Comparison of ENCODE assay signal across 8 cellular contexts in the genomic region with DNA sequence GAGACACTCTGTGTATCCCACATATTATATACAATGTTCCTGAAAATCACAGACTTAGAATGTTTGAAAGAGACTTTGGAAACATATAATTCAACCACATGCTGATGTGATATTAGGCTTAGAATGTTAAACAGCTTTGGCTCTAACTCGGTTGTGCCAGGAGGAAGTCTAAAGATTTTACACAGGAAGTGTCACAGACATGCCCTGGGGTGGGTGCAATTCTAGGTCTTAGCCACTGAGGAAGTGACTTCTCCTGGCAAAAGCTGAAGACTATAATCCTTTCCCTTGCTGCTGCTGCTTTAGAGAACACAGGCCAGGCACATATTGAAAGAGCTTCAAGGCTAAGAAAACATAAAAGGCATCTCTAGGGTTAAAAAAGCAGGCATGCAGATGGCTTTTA. TPM values are rescaled to one million over a fixed set of nuclear protein-coding genes. Genes with fewer than 3 reads are reported as not detected.
DNase-seq lines count a peak whose midpoint lies in the region; ATAC-seq, FAIRE-seq and TF ChIP-seq lines count a peak whose summit lies in the region.

No MANE protein-coding gene starts in this region.

- H3K36me3 ChIP-seq in CD8-positive, alpha-beta memory T cell (ENCODE audit: insufficient read depth, low read length) = no peaks in the 10 kb centered on the region
- H3K36me3 ChIP-seq in HepG2 (replicated peaks in 1 of 2; ENCODE audit: control insufficient read depth in 1 of 2, insufficient read depth in 2 of 2, low read length in 2 of 2) = no peaks in the 10 kb centered on the region

- no peak overlapping the region for H3K27ac ChIP-seq in CD8-positive, alpha-beta memory T cell (ENCODE audit: low read depth, low read length)
- H3K27ac ChIP-seq in HepG2 (ENCODE audit: extremely low read length, insufficient read depth, low read length) (no peak overlapping the region), RWPE1 (no peak overlapping the region)

- peaks cover 40 to 54% (median 45%) of the 10 kb centered on the region in 3 donors for H3K4me1 Mint-ChIP-seq in CD8-positive, alpha-beta memory T cell
- peaks cover 35% of the 10 kb centered on the region for H3K4me1 Mint-ChIP-seq in activated CD4-positive, alpha-beta T cell treated with anti-CD3 and anti-CD28 coated beads, Interleukin-2, amount 10 ng/mL, durations not matched to agents 7 days and 5 days

- H3K27me3 Mint-ChIP-seq in CD8-positive, alpha-beta memory T cell = no peaks in the 10 kb centered on the region
- no peaks in the 10 kb centered on the region for H3K27me3 Mint-ChIP-seq in activated CD4-positive, alpha-beta T cell treated with anti-CD3 and anti-CD28 coated beads, Interleukin-2, amount 10 ng/mL, durations not matched to agents 7 days and 5 days

- H3K4me1 ChIP-seq in CD8-positive, alpha-beta memory T cell (ENCODE audit: insufficient read depth, low read length) = peaks cover 26% of the 10 kb centered on the region
- peaks cover 41% of the 10 kb centered on the region for H3K4me1 ChIP-seq in HepG2 (ENCODE audit: insufficient read depth, low read length)

- DNase-seq in CD8-positive, alpha-beta memory T cell = peak; percentile 20 to 62 (median 34)
- DNase-seq in KBM-7 (peak; percentile 55), left colon (peak in 1 of 2 donors; percentile 17), NCI-H1417 treated with DMSO at 0.1 percent for 48 hours (lab: John Stamatoyannopoulos, UW) (no peak), HepG2 (ENCODE audit: low spot score) (no peak), GF-D8 (lab: John Stamatoyannopoulos, UW) (no peak), RWPE1 (ENCODE audit: low spot score) (no peak)
- DNase-seq in activated CD4-positive, alpha-beta T cell treated with anti-CD3 and anti-CD28 coated beads, Interleukin-2, amount 10 ng/mL, durations not matched to agents 7 days and 5 days = peak; percentile 56

- H3K9me3 ChIP-seq in CD8-positive, alpha-beta memory T cell (ENCODE audit: low read length) = no peaks in the 10 kb centered on the region
- no peaks in the 10 kb centered on the region for H3K9me3 ChIP-seq in HepG2 (ENCODE audit: low read length)

- POLR2A ChIA-PET in CD8-positive, alpha-beta memory T cell (lab: Charles Lee) = interaction anchor here (0.6 to 1.3 kb wide), 3 partner anchors 77 to 429 kb away, joined by 4 to 6 read pairs (median 4); no protein-coding TSS in a partner anchor
- POLR2A ChIA-PET in activated CD4-positive, alpha-beta T cell treated with anti-CD3 and anti-CD28 coated beads, Interleukin-2, amount 10 ng/mL, durations not matched to agents 7 days and 5 days (lab: Charles Lee) = no interaction called here
- POLR2A ChIA-PET in HepG2 (lab: Yijun Ruan, JAX) (interaction anchor here (1.1 kb wide), 1 partner anchor 77 kb away, joined by 3 read pairs; no protein-coding TSS in a partner anchor), RWPE1 (lab: Yijun Ruan, JAX; ENCODE audit: low non-redundant PET) (no interaction called here)

- TF ChIP-seq CTCF in HepG2 (CRISPR knock-in tag; IDR thresholded peaks at IDR 0.05) = no peak
- TF ChIP-seq CTCF in RWPE1 (conservative IDR thresholded peaks at IDR 0.05; ENCODE audit: low read depth) = no peak

- TF ChIP-seq RAD21 in HepG2 (CRISPR knock-in tag; IDR thresholded peaks at IDR 0.05) = no peak

- H3K27me3 ChIP-seq in CD8-positive, alpha-beta memory T cell (ENCODE audit: insufficient read depth, low read length, poor library complexity, severe bottlenecking) = no peaks in the 10 kb centered on the region
- H3K27me3 ChIP-seq in HepG2 (ENCODE audit: control insufficient read depth in 1 of 2, insufficient read depth in 2 of 2, low read length in 2 of 2) = no peaks in the 10 kb centered on the region

- no peak overlapping the region for H2AFZ ChIP-seq in HepG2 (ENCODE audit: low read length)

- intact Hi-C loops in left colon (cut with DNase I, micrococcal nuclease) = no loop called here
- intact Hi-C loops in HepG2 (cut with micrococcal nuclease; ENCODE audit: unreplicated experiment) = no loop called here

- H3K4me2 ChIP-seq in HepG2 (ENCODE audit: low read depth, low read length) = no peak overlapping the region

- peak overlapping the region in 6 of 7 donors; percentile 15 to 54 (median 42) for H3K4me3 Mint-ChIP-seq in CD8-positive, alpha-beta memory T cell
- H3K4me3 Mint-ChIP-seq in activated CD4-positive, alpha-beta T cell treated with anti-CD3 and anti-CD28 coated beads, Interleukin-2, amount 10 ng/mL, durations not matched to agents 7 days and 5 days = peak overlapping the region; percentile 1

- in situ Hi-C loops in KBM-7 (cut with MboI; ENCODE audit: low pct_unique_long_range_greater_than_20kb, low sequenced_read_pairs) = no loop called here
- in situ Hi-C loops in HepG2 (cut with HindIII; ENCODE audit: extremely low pct_ligation_motif_present, low pct_unique_long_range_greater_than_20kb) = no loop called here

- no peaks in the 10 kb centered on the region for H3K9me3 Mint-ChIP-seq in CD8-positive, alpha-beta memory T cell
- H3K9me3 Mint-ChIP-seq in activated CD4-positive, alpha-beta T cell treated with anti-CD3 and anti-CD28 coated beads, Interleukin-2, amount 10 ng/mL, durations not matched to agents 7 days and 5 days = no peaks in the 10 kb centered on the region

- H3K36me3 Mint-ChIP-seq in CD8-positive, alpha-beta memory T cell = peaks cover 0 to 4% (median 0%) of the 10 kb centered on the region in 3 donors
- peaks cover 6% of the 10 kb centered on the region for H3K36me3 Mint-ChIP-seq in activated CD4-positive, alpha-beta T cell treated with anti-CD3 and anti-CD28 coated beads, Interleukin-2, amount 10 ng/mL, durations not matched to agents 7 days and 5 days (ENCODE audit: low read depth)

- no peak for TF ChIP-seq POLR2A in HepG2 (IDR thresholded peaks at IDR 0.05; ENCODE audit: insufficient read depth in 1 of 2, low read depth in 2 of 2, low read length in 2 of 2)

- no TSS peak for BruUV-seq in HepG2 (replicated peaks; lab: Mats Ljungman, UMichigan)

- WGBS in HepG2 (ENCODE audit: low lambda C conversion rate) = 82% methylated on average over 1 of the region's 1 CpG

- peak overlapping the region; percentile 86 to 98 (median 94) for H3K27ac Mint-ChIP-seq in CD8-positive, alpha-beta memory T cell
- H3K27ac Mint-ChIP-seq in activated CD4-positive, alpha-beta T cell treated with anti-CD3 and anti-CD28 coated beads, Interleukin-2, amount 10 ng/mL, durations not matched to agents 7 days and 5 days = peak overlapping the region; percentile 80

- no peak overlapping the region for H3K4me3 ChIP-seq in CD8-positive, alpha-beta memory T cell (ENCODE audit: low read length)
- H3K4me3 ChIP-seq in HepG2 (replicated peaks in 1 of 3; ENCODE audit: insufficient read depth in 1 of 3, low read depth in 2 of 3, low read length in 3 of 3) = no peak overlapping the region

- CTCF ChIA-PET in CD8-positive, alpha-beta memory T cell (lab: Charles Lee) = interaction anchor here (1.0 to 3.9 kb wide), 3 partner anchors 24 to 111 kb away, joined by 8 to 19 read pairs (median 15); no protein-coding TSS in a partner anchor
- CTCF ChIA-PET in activated CD4-positive, alpha-beta T cell treated with anti-CD3 and anti-CD28 coated beads, Interleukin-2, amount 10 ng/mL, durations not matched to agents 7 days and 5 days (lab: Charles Lee) = interaction anchor here (0.7 to 2.8 kb wide), 11 partner anchors 15 to 111 kb away, joined by 3 to 13 read pairs (median 4); a partner anchor contains a TSS
- CTCF ChIA-PET in HepG2 (lab: Yijun Ruan, JAX; ENCODE audit: low intra/inter-chr PET ratio, low total read pairs) = no interaction called here
- CTCF ChIA-PET in RWPE1 (lab: Yijun Ruan, JAX) = interaction anchor here (0.6 kb wide), 1 partner anchor 144 kb away, joined by 4 read pairs; no protein-coding TSS in a partner anchor

- no peak overlapping the region for H3K9ac ChIP-seq in HepG2 (ENCODE audit: insufficient read depth, low read depth, low read length)

- ATAC-seq in left colon (peak; percentile 59), HepG2 (no peak)

- H3K79me2 ChIP-seq in HepG2 (ENCODE audit: insufficient read depth, low read length) = peaks cover 1% of the 10 kb centered on the region

- H4K20me1 ChIP-seq in HepG2 (ENCODE audit: insufficient read depth, low read length) = no peaks in the 10 kb centered on the region

- TF ChIP-seq EP300 in HepG2 (IDR thresholded peaks at IDR 0.05; ENCODE audit: low read depth in 2 of 2, low read length in 2 of 2) (no peak), HepG2 (CRISPR knock-in tag; IDR thresholded peaks at IDR 0.05; ENCODE audit: borderline replicate concordance) (no peak)

- FAIRE-seq in HepG2 (lab: Jason Lieb, UNC) = no peak

TF ChIP-seq in HepG2, 621 proteins besides CTCF, POLR2A, EP300 and RAD21 (continues in another document):
- TF ChIP-seq ERF (CRISPR knock-in tag; IDR thresholded peaks at IDR 0.05) = no peak
- no peak for TF ChIP-seq ZNF7 (CRISPR knock-in tag; IDR thresholded peaks at IDR 0.05)
- TF ChIP-seq NFYC (CRISPR knock-in tag; IDR thresholded peaks at IDR 0.05) = no peak

RNA-seq across cellular contexts. Expression of a gene that starts 51.0 kb away (rescaled TPM):
- 1,000 to 10,000 TPM; 1,428 to 1,468 TPM for total RNA-seq in CD8-positive, alpha-beta memory T cell
- polyA plus RNA-seq in CD8-positive, alpha-beta memory T cell = 2,256 TPM
- total RNA-seq in activated CD4-positive, alpha-beta T cell treated with anti-CD3 and anti-CD28 coated beads, Interleukin-2, amount 10 ng/mL, durations not matched to agents 7 days and 5 days = 100 to 1,000 TPM; 721 to 748 TPM
- total RNA-seq in left colon (100 to 1,000 TPM; 671 to 694 TPM), HepG2 (2016; rRNA removed; fragmentation: Illumina TruSeq; extraction: Trizol) (2,304 and 2,854 TPM in 2 replicates)
- 2,679 and 3,195 TPM in 2 replicates for total RNA-seq in HepG2 (2016; cell fraction: cytosol; rRNA removed; fragmentation: Illumina TruSeq; extraction: Trizol; ENCODE audit: low read depth)
- 2,274 and 2,770 TPM in 2 replicates for total RNA-seq in HepG2 (2016; cell fraction: insoluble cytoplasmic fraction; rRNA removed; fragmentation: Illumina TruSeq; extraction: Trizol)
- 4,681 and 5,440 TPM in 2 replicates for total RNA-seq in HepG2 (2016; cell fraction: membrane; rRNA removed; fragmentation: Illumina TruSeq; extraction: Trizol)
- total RNA-seq in HepG2 (2016; cell fraction: nucleus; rRNA removed; fragmentation: Illumina TruSeq; extraction: Trizol) = 835 and 930 TPM in 2 replicates
- polyA plus RNA-seq in HepG2 (2011; rRNA removed) = 2,158 and 2,520 TPM in 2 replicates
- polyA plus RNA-seq in HepG2 (2011; cell fraction: cytosol; rRNA removed) = 1,791 and 2,684 TPM in 2 replicates
- polyA plus RNA-seq in HepG2 (2011; cell fraction: nucleus; rRNA removed) = 439 and 543 TPM in 2 replicates
- 3,634 and 4,341 TPM in 2 replicates for polyA plus RNA-seq in HepG2 (2012)
- 2,391 and 2,662 TPM in 2 replicates for polyA plus RNA-seq in HepG2 (2016; cell fraction: cytosol; fragmentation: Illumina TruSeq; extraction: Trizol; ENCODE audit: low read depth)
- polyA plus RNA-seq in HepG2 (2016; cell fraction: insoluble cytoplasmic fraction; fragmentation: Illumina TruSeq; extraction: Trizol; ENCODE audit: low read depth) = 2,258 and 2,332 TPM in 2 replicates
- 3,797 and 4,128 TPM in 2 replicates for polyA plus RNA-seq in HepG2 (2016; cell fraction: membrane; fragmentation: Illumina TruSeq; extraction: Trizol; ENCODE audit: low read depth)
- 1,172 and 1,187 TPM in 2 replicates for polyA plus RNA-seq in HepG2 (2016; cell fraction: nucleus; fragmentation: Illumina TruSeq; extraction: Trizol; ENCODE audit: insufficient read depth, low read depth)
- 995 and 1,624 TPM in 2 replicates for polyA minus RNA-seq in HepG2 (2011; rRNA and poly(A)+ RNA removed; ENCODE audit: low replicate concordance)
- polyA minus RNA-seq in HepG2 (2011; cell fraction: cytosol; rRNA and poly(A)+ RNA removed) = 597 and 687 TPM in 2 replicates
- polyA minus RNA-seq in HepG2 (2011; cell fraction: nucleus; rRNA and poly(A)+ RNA removed) = 346 and 489 TPM in 2 replicates

Comparison
In these comparisons a context has a peak if more than half of its experiments do, and no peak if none do; other contexts are left out.
1. DNase-seq: peak in CD8-positive, alpha-beta memory T cell (5 of 5), KBM-7 (single experiment) and activated CD4-positive, alpha-beta T cell treated with anti-CD3 and anti-CD28 coated beads, Interleukin-2, amount 10 ng/mL, durations not matched to agents 7 days and 5 days (single experiment); none in NCI-H1417 treated with DMSO at 0.1 percent for 48 hours (single experiment), HepG2 (single experiment), GF-D8 (single experiment) and RWPE1 (single experiment).
2. POLR2A ChIA-PET loops: an anchor here in CD8-positive, alpha-beta memory T cell (0.6 to 1.3 kb wide) and HepG2 (1.1 kb wide); none called in activated CD4-positive, alpha-beta T cell treated with anti-CD3 and anti-CD28 coated beads, Interleukin-2, amount 10 ng/mL, durations not matched to agents 7 days and 5 days and RWPE1.